8 cellular contexts compared by ENCODE assay signal in the genomic region with DNA sequence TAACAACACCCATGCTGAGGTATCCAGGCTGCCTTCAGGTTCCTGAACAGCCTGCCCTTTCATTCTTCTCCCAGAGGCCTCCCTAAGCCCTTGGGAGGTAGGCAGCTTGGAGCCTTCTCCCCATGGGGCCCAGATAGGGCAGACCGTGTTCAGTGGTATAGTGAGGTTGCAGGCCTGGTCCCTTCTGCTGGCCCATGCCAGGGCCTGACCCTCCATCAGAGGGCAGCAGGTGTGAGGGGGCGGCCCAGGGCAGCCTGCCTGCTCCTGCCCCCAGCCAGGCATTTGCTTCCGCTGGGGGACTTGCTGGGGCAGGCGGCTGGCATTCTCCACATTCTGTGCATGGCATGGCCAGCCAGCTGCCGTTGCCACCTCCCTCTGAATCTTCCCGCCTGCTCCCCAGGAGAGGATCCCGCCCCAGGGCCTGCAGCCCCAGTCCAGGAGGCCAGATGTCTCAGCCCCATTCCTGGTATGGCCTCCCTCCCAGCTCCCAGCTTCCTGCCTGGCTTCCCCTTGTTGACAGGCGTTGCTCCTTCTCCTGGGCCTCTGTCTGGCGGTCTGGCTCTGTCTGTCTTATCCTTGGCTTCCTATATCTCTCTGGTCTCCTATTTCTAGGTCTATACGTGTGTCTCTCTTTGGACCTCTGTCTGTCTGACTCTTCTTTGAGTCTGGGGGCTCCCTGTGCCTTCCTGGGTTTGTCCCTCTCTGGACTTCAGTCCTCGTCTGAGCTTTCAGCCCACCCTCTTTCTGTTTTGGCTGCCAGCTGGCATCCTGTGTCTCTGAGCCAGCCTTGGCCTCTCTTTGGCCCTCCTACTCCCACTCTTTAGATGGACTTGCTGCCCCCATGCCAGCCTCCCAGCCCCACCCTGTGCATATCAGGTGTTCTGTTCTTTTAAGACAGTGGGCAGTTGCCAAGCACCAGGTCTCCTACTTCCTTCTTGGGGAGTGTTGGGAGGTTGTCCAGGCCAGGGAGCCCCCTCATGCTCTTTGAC. TPM values are rescaled to one million over a fixed set of nuclear protein-coding genes. Genes with fewer than 3 reads are reported as not detected.
DNase-seq lines count a peak whose midpoint lies in the region; ATAC-seq and TF ChIP-seq lines count a peak whose summit lies in the region.

No MANE protein-coding gene starts in this region.

- H3K4me3 Mint-ChIP-seq in stimulated activated naive CD8-positive, alpha-beta T cell treated with anti-CD3 and anti-CD28 coated beads, Interleukin-15, Interleukin-2, amounts not matched to agents 100 ng/mL and 50 ng/mL, for 24 hours, result peak overlapping the region; percentile 21
- H3K4me3 Mint-ChIP-seq in MCF 10A (ENCODE audit: unreplicated experiment) (no peak overlapping the region), mesothelial cell of epicardium (peak overlapping the region; percentile 78)

- TF ChIP-seq CTCF in MCF 10A (IDR thresholded peaks at IDR 0.05; ENCODE audit: unreplicated experiment), result no peak
- TF ChIP-seq CTCF in mesothelial cell of epicardium (IDR thresholded peaks at IDR 0.05; ENCODE audit: unreplicated experiment), result no peak

- POLR2A ChIA-PET in MCF 10A (lab: Yijun Ruan, JAX), result interaction anchor here (0.7 to 7.5 kb wide), 5 partner anchors 8 to 58 kb away, joined by 3 to 158 read pairs (median 21); a partner anchor contains a TSS

- DNase-seq in stimulated activated naive CD8-positive, alpha-beta T cell treated with anti-CD3 and anti-CD28 coated beads, Interleukin-15, Interleukin-2, amounts not matched to agents 100 U/mL and 50 U/mL, for 24 hours, result no peak
- DNase-seq in MCF 10A (ENCODE audit: unreplicated experiment) (no peak), mesothelial cell of epicardium (ENCODE audit: low spot score in 2 of 2, unreplicated experiment in 2 of 2) (peak in 1 of 2 experiments; percentile 18), NCI-H1092 (lab: John Stamatoyannopoulos, UW) (no peak)
- DNase-seq in stimulated activated CD8-positive, alpha-beta memory T cell treated with anti-CD3 and anti-CD28 coated beads, Interleukin-4, amount 100 ng/mL, for 48 hours, result no peak

- peaks cover 45% of the 10 kb centered on the region for H3K4me1 Mint-ChIP-seq in stimulated activated naive CD8-positive, alpha-beta T cell treated with anti-CD3 and anti-CD28 coated beads, Interleukin-15, Interleukin-2, amounts not matched to agents 100 ng/mL and 50 ng/mL, for 24 hours (ENCODE audit: low read depth)
- H3K4me1 Mint-ChIP-seq in MCF 10A (ENCODE audit: insufficient read depth, unreplicated experiment) (peaks cover 32% of the 10 kb centered on the region), mesothelial cell of epicardium (peaks cover 45% of the 10 kb centered on the region)

- peak overlapping the region; percentile 99 for H3K27ac Mint-ChIP-seq in stimulated activated naive CD8-positive, alpha-beta T cell treated with anti-CD3 and anti-CD28 coated beads, Interleukin-15, Interleukin-2, amounts not matched to agents 100 ng/mL and 50 ng/mL, for 24 hours
- H3K27ac Mint-ChIP-seq in MCF 10A (ENCODE audit: low read depth, unreplicated experiment) (peak overlapping the region; percentile 94), mesothelial cell of epicardium (peak overlapping the region; percentile 91)

- no peak for ATAC-seq in stimulated activated naive CD8-positive, alpha-beta T cell treated with anti-CD3 and anti-CD28 coated beads, Interleukin-15, Interleukin-2, amounts not matched to agents 100 U/mL and 50 U/mL, for 24 hours
- no peak for ATAC-seq in GM21529 (IDR thresholded peaks at IDR 0.05; ENCODE audit: unreplicated experiment)
- no peak for ATAC-seq in HG03457 (IDR thresholded peaks at IDR 0.05; ENCODE audit: unreplicated experiment)

- intact Hi-C loops in MCF 10A (cut with micrococcal nuclease), result no loop called here

- H3K27me3 Mint-ChIP-seq in stimulated activated naive CD8-positive, alpha-beta T cell treated with anti-CD3 and anti-CD28 coated beads, Interleukin-15, Interleukin-2, amounts not matched to agents 100 ng/mL and 50 ng/mL, for 24 hours, result no peaks in the 10 kb centered on the region
- no peaks in the 10 kb centered on the region for H3K27me3 Mint-ChIP-seq in MCF 10A (ENCODE audit: insufficient read depth, unreplicated experiment)
- H3K27me3 Mint-ChIP-seq in mesothelial cell of epicardium (ENCODE audit: low read depth), result no peaks in the 10 kb centered on the region

- H3K9me3 Mint-ChIP-seq in stimulated activated naive CD8-positive, alpha-beta T cell treated with anti-CD3 and anti-CD28 coated beads, Interleukin-15, Interleukin-2, amounts not matched to agents 100 ng/mL and 50 ng/mL, for 24 hours, result no peaks in the 10 kb centered on the region
- H3K9me3 Mint-ChIP-seq in MCF 10A (ENCODE audit: unreplicated experiment) (no peaks in the 10 kb centered on the region), mesothelial cell of epicardium (no peaks in the 10 kb centered on the region)

- no TSS peak for BruUV-seq in MCF 10A (replicated peaks; lab: Mats Ljungman, UMichigan)

- CTCF ChIA-PET in MCF 10A (lab: Yijun Ruan, JAX), result interaction anchor here (0.6 to 7.2 kb wide), 14 partner anchors 8 to 393 kb away, joined by 3 to 145 read pairs (median 6); a partner anchor contains a TSS

- peaks cover 18% of the 10 kb centered on the region for H3K36me3 Mint-ChIP-seq in stimulated activated naive CD8-positive, alpha-beta T cell treated with anti-CD3 and anti-CD28 coated beads, Interleukin-15, Interleukin-2, amounts not matched to agents 100 ng/mL and 50 ng/mL, for 24 hours (ENCODE audit: low read depth)
- H3K36me3 Mint-ChIP-seq in MCF 10A (ENCODE audit: insufficient read depth, unreplicated experiment), result peaks cover 40% of the 10 kb centered on the region
- H3K36me3 Mint-ChIP-seq in mesothelial cell of epicardium, result peaks cover 17% of the 10 kb centered on the region

RNA-seq across cellular contexts. Expression of a gene that starts 9.1 kb away (rescaled TPM):
- total RNA-seq in MCF 10A (2022), result 66.9 and 67.9 TPM in 2 replicates
- 84.0 to 90.9 TPM (median 90.8 TPM) in 3 replicates for total RNA-seq in mesothelial cell of epicardium

RNA-seq across cellular contexts. Expression of a gene that starts 23.2 kb away (rescaled TPM):
- total RNA-seq in MCF 10A (2022) (27.8 and 35.1 TPM in 2 replicates), mesothelial cell of epicardium (90.4 to 106 TPM (median 92.1 TPM) in 3 replicates)

RNA-seq across cellular contexts. Expression of a gene that starts 23.8 kb away (rescaled TPM):
- total RNA-seq in MCF 10A (2022) (0.30 and 0.64 TPM in 2 replicates), mesothelial cell of epicardium (1.3 to 2.0 TPM (median 1.7 TPM) in 3 replicates)

RNA-seq across cellular contexts. Expression of a gene that starts 24.3 kb away (rescaled TPM):
- total RNA-seq in MCF 10A (2022) (9.5 and 30.6 TPM in 2 replicates), mesothelial cell of epicardium (81.2 to 91.0 TPM (median 88.5 TPM) in 3 replicates)

RNA-seq across cellular contexts. Expression of a gene that starts 35.0 kb away (rescaled TPM):
- total RNA-seq in MCF 10A (2022) (not detected in 2 replicates), mesothelial cell of epicardium (0.25 to 0.92 TPM (median 0.42 TPM) in 3 replicates)
